13 cellular contexts compared by ENCODE assay signal in the genomic region with DNA sequence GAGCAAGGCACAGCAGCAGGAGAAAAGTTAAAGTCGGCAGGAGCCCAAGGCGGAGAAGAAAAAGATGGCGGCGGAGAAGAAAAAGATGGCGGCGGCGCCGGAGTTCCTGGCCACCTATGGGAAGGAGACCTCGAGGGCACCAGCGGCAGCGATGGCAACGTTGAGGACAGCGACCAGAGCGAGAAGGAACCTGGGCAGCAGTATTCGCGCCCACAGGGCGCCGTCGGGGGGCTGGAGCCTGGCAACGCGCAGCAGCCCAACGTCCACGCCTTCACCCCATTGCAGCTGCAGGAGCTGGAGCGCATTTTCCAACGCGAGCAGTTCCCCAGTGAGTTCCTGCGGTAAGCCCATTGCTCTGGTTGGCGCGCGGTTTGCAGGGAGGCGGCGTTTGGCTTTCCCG. TPM values are rescaled to one million over a fixed set of nuclear protein-coding genes. Genes with fewer than 3 reads are reported as not detected.
"Had no signal": no experiment of that assay in that cellular context is flagged by ENCODE, and none has a peak within 500 bp of the region (broad histone marks: within the 10 kb centered on the region; RNA-seq: fewer than 3 reads in every experiment).

No MANE protein-coding gene starts in this region.

RNA-seq across cellular contexts. Expression of gene RHOXF2, which starts 0.7 kb away (rescaled TPM):
- total RNA-seq: activated B cell treated with CpG ODN at 0.5 μM for 24 hours; activated CD4-positive, alpha-beta memory T cell treated with anti-CD3 and anti-CD28 coated beads for 36 hours; activated CD4-positive, alpha-beta memory T cell treated with anti-CD3 and anti-CD28 coated beads, Interleukin-2, amount 10 ng/mL, durations not matched to agents 7 days and 5 days; activated CD4-positive, alpha-beta T cell treated with anti-CD3 and anti-CD28 coated beads for 36 hours; activated CD4-positive, alpha-beta T cell treated with anti-CD3 and anti-CD28 coated beads, Interleukin-2, amount 10 ng/mL, durations not matched to agents 24 days and 14 days; activated CD4-positive, alpha-beta T cell treated with anti-CD3 and anti-CD28 coated beads, Interleukin-2, amount 10 ng/mL, durations not matched to agents 7 days and 5 days; activated CD8-positive, alpha-beta memory T cell treated with anti-CD3 and anti-CD28 coated beads for 36 hours; activated CD8-positive, alpha-beta memory T cell treated with anti-CD3 and anti-CD28 coated beads, Interleukin-2, amount 10 ng/mL, durations not matched to agents 7 days and 5 days; activated CD8-positive, alpha-beta T cell treated with anti-CD3 and anti-CD28 coated beads for 36 hours; activated CD8-positive, alpha-beta T cell treated with anti-CD3 and anti-CD28 coated beads, Interleukin-2, amount 10 ng/mL, durations not matched to agents 7 days and 5 days; T-helper 1 cell treated with Interleukin-12 subunit alpha and Interleukin-12 subunit beta and Interleukin-4 antibody, amounts not matched to agents 30 ng/mL and 1 ng/mL, for 36 hours; T-helper 2 cell treated with Interferon-gamma antibody and Interleukin-4, amounts not matched to agents 100 ng/mL and 5 ng/mL, for 36 hours had no signal

RNA-seq across cellular contexts. Expression of gene RHOXF1, which starts 43.4 kb away (rescaled TPM):
- total RNA-seq: activated B cell treated with CpG ODN at 0.5 μM for 24 hours; activated CD4-positive, alpha-beta memory T cell treated with anti-CD3 and anti-CD28 coated beads for 36 hours; activated CD4-positive, alpha-beta memory T cell treated with anti-CD3 and anti-CD28 coated beads, Interleukin-2, amount 10 ng/mL, durations not matched to agents 7 days and 5 days; activated CD4-positive, alpha-beta T cell treated with anti-CD3 and anti-CD28 coated beads for 36 hours; activated CD4-positive, alpha-beta T cell treated with anti-CD3 and anti-CD28 coated beads, Interleukin-2, amount 10 ng/mL, durations not matched to agents 24 days and 14 days; activated CD4-positive, alpha-beta T cell treated with anti-CD3 and anti-CD28 coated beads, Interleukin-2, amount 10 ng/mL, durations not matched to agents 7 days and 5 days; activated CD8-positive, alpha-beta memory T cell treated with anti-CD3 and anti-CD28 coated beads for 36 hours; activated CD8-positive, alpha-beta memory T cell treated with anti-CD3 and anti-CD28 coated beads, Interleukin-2, amount 10 ng/mL, durations not matched to agents 7 days and 5 days; activated CD8-positive, alpha-beta T cell treated with anti-CD3 and anti-CD28 coated beads for 36 hours; activated CD8-positive, alpha-beta T cell treated with anti-CD3 and anti-CD28 coated beads, Interleukin-2, amount 10 ng/mL, durations not matched to agents 7 days and 5 days; T-helper 2 cell treated with Interferon-gamma antibody and Interleukin-4, amounts not matched to agents 100 ng/mL and 5 ng/mL, for 36 hours; WTC11 had no signal
